ENCODE assay signal across 10 cellular contexts in genomic region chr14:94748667-94749347, GRCh38. TPM values are rescaled to one million over a fixed set of nuclear protein-coding genes. Genes with fewer than 3 reads are reported as not detected.
DNase-seq lines count a peak whose midpoint lies in the region; ATAC-seq and TF ChIP-seq lines count a peak whose summit lies in the region.
"Had no signal": no experiment of that assay in that cellular context is flagged by ENCODE, and none has a peak within 500 bp of the region (broad histone marks: within the 10 kb centered on the region; RNA-seq: fewer than 3 reads in every experiment).

No MANE protein-coding gene starts in this region.

- POLR2A ChIA-PET in activated CD8-positive, alpha-beta T cell treated with anti-CD3 and anti-CD28 coated beads for 36 hours (lab: Charles Lee): interaction anchor here (1.0 kb wide), 1 partner anchor 13 kb away, joined by 3 read pairs; no protein-coding TSS in a partner anchor
- POLR2A ChIA-PET in CD8-positive, alpha-beta memory T cell (lab: Charles Lee): no interaction called here

- no peak overlapping the region for H3K27ac Mint-ChIP-seq in activated CD8-positive, alpha-beta T cell treated with anti-CD3 and anti-CD28 coated beads for 36 hours
- H3K27ac Mint-ChIP-seq in CD8-positive, alpha-beta memory T cell: no peak overlapping the region
- H3K27ac Mint-ChIP-seq: activated B cell treated with CpG ODN at 0.5 μM for 24 hours had no signal

- no peaks in the 10 kb centered on the region for H3K36me3 ChIP-seq in KMS-11 (ENCODE audit: insufficient read depth)
- no peaks in the 10 kb centered on the region for H3K36me3 ChIP-seq in CD8-positive, alpha-beta memory T cell (ENCODE audit: insufficient read depth, low read length)

- H3K4me3 Mint-ChIP-seq in activated CD8-positive, alpha-beta T cell treated with anti-CD3 and anti-CD28 coated beads for 36 hours: no peak overlapping the region
- no peak overlapping the region for H3K4me3 Mint-ChIP-seq in CD8-positive, alpha-beta memory T cell
- H3K4me3 Mint-ChIP-seq: activated B cell treated with CpG ODN at 0.5 μM for 24 hours had no signal

- peaks cover 5% of the 10 kb centered on the region for H3K27me3 Mint-ChIP-seq in activated CD8-positive, alpha-beta T cell treated with anti-CD3 and anti-CD28 coated beads for 36 hours
- peaks cover 5 to 12% of the 10 kb centered on the region in 2 donors for H3K27me3 Mint-ChIP-seq in CD8-positive, alpha-beta memory T cell

- H3K4me3 ChIP-seq in KMS-11 (IDR thresholded peaks at IDR 0.05; ENCODE audit: insufficient read depth, low read depth, low read length): no peak overlapping the region
- H3K4me3 ChIP-seq in CD8-positive, alpha-beta memory T cell (ENCODE audit: low read length): no peak overlapping the region
- H3K4me3 ChIP-seq: lung had no signal

- H3K36me3 Mint-ChIP-seq in activated CD8-positive, alpha-beta T cell treated with anti-CD3 and anti-CD28 coated beads for 36 hours (ENCODE audit: low read depth): no peaks in the 10 kb centered on the region
- H3K36me3 Mint-ChIP-seq in CD8-positive, alpha-beta memory T cell: no peaks in the 10 kb centered on the region

- H3K9me3 Mint-ChIP-seq in activated CD8-positive, alpha-beta T cell treated with anti-CD3 and anti-CD28 coated beads for 36 hours: no peaks in the 10 kb centered on the region
- H3K9me3 Mint-ChIP-seq in CD8-positive, alpha-beta memory T cell: peaks cover 0 to 1% (median 0%) of the 10 kb centered on the region in 5 donors
- H3K9me3 Mint-ChIP-seq: activated B cell treated with CpG ODN at 0.5 μM for 24 hours had no signal

- no peaks in the 10 kb centered on the region for H3K4me1 Mint-ChIP-seq in activated CD8-positive, alpha-beta T cell treated with anti-CD3 and anti-CD28 coated beads for 36 hours (ENCODE audit: low read depth)
- no peaks in the 10 kb centered on the region for H3K4me1 Mint-ChIP-seq in CD8-positive, alpha-beta memory T cell
- H3K4me1 Mint-ChIP-seq: activated B cell treated with CpG ODN at 0.5 μM for 24 hours had no signal

- no peaks in the 10 kb centered on the region for H4K20me1 ChIP-seq in KMS-11 (ENCODE audit: insufficient read depth)

- no peaks in the 10 kb centered on the region for H3K79me2 ChIP-seq in KMS-11 (ENCODE audit: insufficient read depth, low read depth)

- CTCF ChIA-PET in activated CD8-positive, alpha-beta T cell treated with anti-CD3 and anti-CD28 coated beads for 36 hours (lab: Charles Lee): interaction anchor here (1.0 to 1.7 kb wide), 6 partner anchors 13 to 58 kb away, joined by 3 to 4 read pairs (median 4); no protein-coding TSS in a partner anchor
- CTCF ChIA-PET in CD8-positive, alpha-beta memory T cell (lab: Charles Lee): no interaction called here

- no peaks in the 10 kb centered on the region for H3K9me3 ChIP-seq in CD8-positive, alpha-beta memory T cell (ENCODE audit: low read length)

- H3K27me3 ChIP-seq in KMS-11 (ENCODE audit: insufficient read depth, low read depth): no peaks in the 10 kb centered on the region
- H3K27me3 ChIP-seq in CD8-positive, alpha-beta memory T cell (ENCODE audit: insufficient read depth, low read length, poor library complexity, severe bottlenecking): no peaks in the 10 kb centered on the region

- intact Hi-C loops in activated CD8-positive, alpha-beta T cell treated with anti-CD3 and anti-CD28 coated beads for 36 hours (cut with micrococcal nuclease): no loop called here

- no peak overlapping the region for H3K9ac ChIP-seq in KMS-11

- no peak overlapping the region for H3K4me2 ChIP-seq in KMS-11

- peak; percentile 29 for DNase-seq in NK-92 treated with Interleukin-12 subunit alpha and Interleukin-12 subunit beta, amount 100 ng/mL, for 24 hours (lab: John Stamatoyannopoulos, UW)
- no peak for DNase-seq in NK-92 (lab: John Stamatoyannopoulos, UW; ENCODE audit: unreplicated experiment)
- DNase-seq in activated CD8-positive, alpha-beta T cell treated with anti-CD3 and anti-CD28 coated beads for 36 hours: peak; percentile 58
- DNase-seq in midbrain (lab: John Stamatoyannopoulos, UW): peak; percentile 1
- DNase-seq in ureter (ENCODE audit: low spot score): no peak
- no peak for DNase-seq in CD8-positive, alpha-beta memory T cell
- DNase-seq: activated B cell treated with CpG ODN at 0.5 μM for 24 hours had no signal

- no peaks in the 10 kb centered on the region for H3K4me1 ChIP-seq in KMS-11 (ENCODE audit: low read depth, poor library complexity, severe bottlenecking)
- no peaks in the 10 kb centered on the region for H3K4me1 ChIP-seq in CD8-positive, alpha-beta memory T cell (ENCODE audit: insufficient read depth, low read length)

- H3K27ac ChIP-seq in KMS-11: no peak overlapping the region
- no peak overlapping the region for H3K27ac ChIP-seq in CD8-positive, alpha-beta memory T cell (ENCODE audit: low read depth, low read length)

- H2AFZ ChIP-seq in KMS-11 (ENCODE audit: low read depth): peak overlapping the region; percentile 44; the same call in 1 of the 2 replicates

- no peak for ATAC-seq in activated CD8-positive, alpha-beta T cell treated with anti-CD3 and anti-CD28 coated beads for 36 hours
- no peak for ATAC-seq in GM18861 (IDR thresholded peaks at IDR 0.05; ENCODE audit: unreplicated experiment)

- TF ChIP-seq CTCF in KMS-11 (conservative IDR thresholded peaks at IDR 0.05; ENCODE audit: low read depth, low read length): peak; percentile 46; the same call in 1 of the 2 replicates
- TF ChIP-seq CTCF in activated CD8-positive, alpha-beta T cell treated with anti-CD3 and anti-CD28 coated beads for 36 hours (IDR thresholded peaks at IDR 0.05): peak; percentile 48

RNA-seq across cellular contexts. Expression of gene GSC, which starts 21.1 kb away (rescaled TPM):
- total RNA-seq in activated CD8-positive, alpha-beta T cell treated with anti-CD3 and anti-CD28 coated beads for 36 hours: not detected
- not detected for total RNA-seq in ureter
- total RNA-seq in CD8-positive, alpha-beta memory T cell: not detected
- polyA plus RNA-seq in CD8-positive, alpha-beta memory T cell: 0.51 TPM
- total RNA-seq: activated B cell treated with CpG ODN at 0.5 μM for 24 hours had no signal

Comparison
In these comparisons a context has a peak if more than half of its experiments do, and no peak if none do; other contexts are left out.
1. DNase-seq: peak in NK-92 treated with Interleukin-12 subunit alpha and Interleukin-12 subunit beta, amount 100 ng/mL, for 24 hours (single experiment), activated CD8-positive, alpha-beta T cell treated with anti-CD3 and anti-CD28 coated beads for 36 hours (single experiment) and midbrain (single experiment); none in NK-92 (single experiment), ureter (single experiment) and CD8-positive, alpha-beta memory T cell (0 of 5).